In the genomic region with DNA sequence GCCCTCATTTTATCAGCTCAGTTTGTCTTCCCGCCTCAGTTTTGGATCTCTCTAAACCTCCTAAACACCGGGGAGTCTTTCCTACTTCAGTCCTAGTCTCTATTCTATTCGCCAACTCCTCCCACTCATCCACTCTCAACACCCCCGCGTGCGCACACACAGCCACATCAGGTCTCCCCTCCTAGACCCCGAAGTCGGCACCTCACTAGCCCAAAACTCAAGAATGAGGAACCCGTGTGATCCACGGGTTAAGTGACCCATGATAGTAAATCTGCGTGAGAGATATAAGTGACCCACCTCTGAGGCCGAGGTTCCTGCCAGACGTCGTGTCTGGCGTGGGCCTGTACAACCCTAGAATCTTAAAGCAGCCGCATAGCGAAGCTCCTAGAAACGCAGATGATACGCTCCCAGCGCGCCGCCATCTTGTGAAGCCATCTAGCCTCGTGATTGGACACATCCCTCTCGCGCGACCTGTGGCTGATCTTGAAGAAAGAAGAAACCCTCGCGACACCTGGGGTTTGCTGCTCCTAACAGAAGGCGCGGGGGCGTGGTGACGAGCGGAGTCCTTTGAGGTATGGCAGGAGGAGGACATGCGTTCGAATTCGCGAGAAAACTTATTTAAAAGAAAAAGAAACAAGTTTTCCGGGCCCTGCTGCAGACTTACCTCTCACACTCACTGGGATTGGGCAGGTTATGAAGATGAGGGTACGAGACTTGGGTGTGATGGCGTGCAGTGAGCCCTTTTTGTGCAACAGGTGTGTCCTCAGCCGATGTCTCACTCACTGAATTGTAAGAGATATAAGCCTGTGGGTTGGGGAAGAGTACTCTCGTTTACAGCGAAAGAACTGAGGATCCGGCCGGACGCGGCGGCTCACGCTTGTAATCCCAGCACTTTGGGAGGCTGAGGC, we compare ENCODE assay signal across 1 cellular context.
TF ChIP-seq lines count a peak whose summit lies in the region.

METTL16 (minus strand) TSS at position 427 of the 908 bp plus-strand sequence. CDS start 9,557 bp downstream, outside the sequence.

TF ChIP-seq in liver, 16 proteins besides CTCF, POLR2A, EP300 and RAD21 (continued from another document):
- TF ChIP-seq ZBTB33 (IDR thresholded peaks at IDR 0.05), result peak; percentile 100
- TF ChIP-seq JUND (IDR thresholded peaks at IDR 0.05), result peak; percentile 25 to 79
- TF ChIP-seq YY1 (IDR thresholded peaks at IDR 0.05), result peak; percentile 100
- TF ChIP-seq, protein P1, sequence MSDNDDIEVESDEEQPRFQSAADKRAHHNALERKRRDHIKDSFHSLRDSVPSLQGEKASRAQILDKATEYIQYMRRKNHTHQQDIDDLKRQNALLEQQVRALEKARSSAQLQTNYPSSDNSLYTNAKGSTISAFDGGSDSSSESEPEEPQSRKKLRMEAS (IDR thresholded peaks at IDR 0.05), result peak; percentile 72
- TF ChIP-seq RXRA (IDR thresholded peaks at IDR 0.05), result peak; percentile 36 to 59
- peak; percentile 33 for TF ChIP-seq SP1 (IDR thresholded peaks at IDR 0.05)
